ENCODE assay signal across 14 cellular contexts in the genomic region with DNA sequence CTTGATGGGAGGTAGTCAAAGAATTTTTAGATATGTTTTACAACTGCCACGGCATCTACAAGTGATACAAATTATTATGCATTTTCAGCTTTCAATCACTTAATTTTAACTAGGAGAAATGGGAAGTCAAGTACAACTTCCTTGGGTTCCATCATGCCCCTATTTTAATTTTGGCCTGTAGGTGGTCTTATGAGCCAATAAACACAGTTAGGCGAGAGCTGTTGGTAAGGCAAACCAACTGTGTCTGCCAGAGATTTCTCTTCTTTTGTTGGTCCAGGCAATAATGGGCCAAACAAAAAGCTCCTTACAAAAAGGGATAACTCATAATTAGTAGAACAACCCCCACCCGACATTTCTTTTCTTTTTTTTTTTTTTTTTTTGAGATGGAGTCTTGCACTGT.
DNase-seq lines count a peak whose midpoint lies in the region; ATAC-seq and TF ChIP-seq lines count a peak whose summit lies in the region.
"Had no signal": no experiment of that assay in that cellular context is flagged by ENCODE, and none has a peak within 500 bp of the region (broad histone marks: within the 10 kb centered on the region; RNA-seq: fewer than 3 reads in every experiment).

No MANE protein-coding gene starts in this region.

- DNase-seq in GM23338 (ENCODE audit: low spot score) (peak; percentile 1), KBM-7 (peak; percentile 10), OCI-LY7 (ENCODE audit: low spot score) (peak; percentile 0), iPS-NIHi11 (ENCODE audit: low spot score) (peak; percentile 3), T-helper 17 cell (no peak), HUDEP-2 (lab: John Stamatoyannopoulos, UW; ENCODE audit: unreplicated experiment in 76 of 76) (no peak), SIG-M5 treated with dmso at 0.1 percent for 504 hours (lab: John Stamatoyannopoulos, UW; ENCODE audit: unreplicated experiment) (no peak)
- DNase-seq: BE2C; CD4-positive, alpha-beta memory T cell; DMS79 had no signal

- POLR2A ChIA-PET in OCI-LY7 (lab: Charles Lee) = no interaction called here

- H3K27ac ChIP-seq in GM23338 (ENCODE audit: low read depth) = no peak overlapping the region
- no peak overlapping the region for H3K27ac ChIP-seq in OCI-LY7 (ENCODE audit: low read depth, low read length, poor library complexity, severe bottlenecking)
- H3K27ac ChIP-seq: C4-2B had no signal

- no peak overlapping the region for H2AFZ ChIP-seq in GM23338
- no peak overlapping the region for H2AFZ ChIP-seq in OCI-LY7 (ENCODE audit: low read length)

- H3K4me1 ChIP-seq in GM23338 (ENCODE audit: insufficient read depth) (no peaks in the 10 kb centered on the region), OCI-LY7 (ENCODE audit: insufficient read depth, low read length, poor library complexity, severe bottlenecking) (no peaks in the 10 kb centered on the region)
- H3K4me1 ChIP-seq: BE2C had no signal

- H4K20me1 ChIP-seq in GM23338 (replicated peaks; ENCODE audit: insufficient read depth) (no peaks in the 10 kb centered on the region), OCI-LY7 (ENCODE audit: insufficient read depth, low read length) (no peaks in the 10 kb centered on the region)

- H3F3A ChIP-seq in GM23338 (replicated peaks; ENCODE audit: low read depth) = no peaks in the 10 kb centered on the region

- no peaks in the 10 kb centered on the region for H3K9me3 Mint-ChIP-seq in GM23338
- H3K9me3 Mint-ChIP-seq: IgD-negative memory B cell had no signal

- H3K4me2 ChIP-seq in GM23338 (no peak overlapping the region), OCI-LY7 (ENCODE audit: low read length) (no peak overlapping the region)

- H3K9me3 ChIP-seq in OCI-LY7 (ENCODE audit: low read length) (no peaks in the 10 kb centered on the region), T-helper 17 cell (ENCODE audit: control insufficient read depth, low read length, poor library complexity, severe bottlenecking) (no peaks in the 10 kb centered on the region)
- H3K9me3 ChIP-seq: BE2C had no signal

- no peak overlapping the region for H3K4me3 ChIP-seq in GM23338
- H3K4me3 ChIP-seq in OCI-LY7 (ENCODE audit: low read depth, low read length, poor library complexity, severe bottlenecking) = no peak overlapping the region
- H3K4me3 ChIP-seq: GM12878 had no signal

- in situ Hi-C loops in KBM-7 (cut with MboI; ENCODE audit: low pct_unique_long_range_greater_than_20kb, low sequenced_read_pairs) = no loop called here

- H3K4me3 Mint-ChIP-seq in GM23338 = no peak overlapping the region
- no peak overlapping the region for H3K4me3 Mint-ChIP-seq in T-helper 17 cell
- H3K4me3 Mint-ChIP-seq: CD4-positive, alpha-beta memory T cell; IgD-negative memory B cell had no signal

- CTCF ChIA-PET in OCI-LY7 (lab: Charles Lee; ENCODE audit: unreplicated experiment) = no interaction called here

- ATAC-seq in GM23338 = no peak
- ATAC-seq in T-helper 17 cell = no peak
- ATAC-seq: GM12878, HCT116 had no signal

- no peaks in the 10 kb centered on the region for H3K27me3 Mint-ChIP-seq in GM23338 (ENCODE audit: insufficient read depth, low read depth, poor library complexity)
- H3K27me3 Mint-ChIP-seq in T-helper 17 cell = no peaks in the 10 kb centered on the region

- TF ChIP-seq CTCF in GM23338 (conservative IDR thresholded peaks at IDR 0.05; ENCODE audit: low read depth in 2 of 2) (peak in 1 of 2 experiments; percentile 12; a peak in 1 of 4 replicates), OCI-LY7 (conservative IDR thresholded peaks at IDR 0.05; ENCODE audit: low read length) (no peak)

- H3K36me3 ChIP-seq in GM23338 (ENCODE audit: insufficient read depth) (no peaks in the 10 kb centered on the region), OCI-LY7 (ENCODE audit: insufficient read depth, low read length) (no peaks in the 10 kb centered on the region)
- H3K36me3 ChIP-seq: BE2C had no signal

- 0 out of 3 replicates have a peak, but pooled peaks cover 3% of the 10 kb centered on the region for H3K4me1 Mint-ChIP-seq in GM23338
- peaks cover 3% of the 10 kb centered on the region for H3K4me1 Mint-ChIP-seq in T-helper 17 cell
- H3K4me1 Mint-ChIP-seq: IgD-negative memory B cell had no signal

- H3K27ac Mint-ChIP-seq in GM23338 = no peak overlapping the region
- no peak overlapping the region for H3K27ac Mint-ChIP-seq in T-helper 17 cell
- H3K27ac Mint-ChIP-seq: CD4-positive, alpha-beta memory T cell; IgD-negative memory B cell had no signal

- no peaks in the 10 kb centered on the region for H3K36me3 Mint-ChIP-seq in GM23338 (ENCODE audit: low read depth)
- peaks cover 3% of the 10 kb centered on the region for H3K36me3 Mint-ChIP-seq in T-helper 17 cell (ENCODE audit: low read depth)
- H3K36me3 Mint-ChIP-seq: CD4-positive, alpha-beta memory T cell; IgD-negative memory B cell had no signal

- no TSS peak for BruUV-seq in OCI-LY7 (replicated peaks; lab: Mats Ljungman, UMichigan)

- no peaks in the 10 kb centered on the region for H3K79me2 ChIP-seq in GM23338 (replicated peaks; ENCODE audit: insufficient read depth)
- H3K79me2 ChIP-seq in OCI-LY7 (ENCODE audit: insufficient read depth, low read depth, low read length) = no peaks in the 10 kb centered on the region

- no peaks in the 10 kb centered on the region for H3K27me3 ChIP-seq in GM23338 (ENCODE audit: insufficient read depth)
- H3K27me3 ChIP-seq: BE2C had no signal

- intact Hi-C loops in OCI-LY7 (cut with micrococcal nuclease; ENCODE audit: unreplicated experiment) = no loop called here

- H3K9me2 ChIP-seq in GM23338 (ENCODE audit: insufficient read depth) = no peaks in the 10 kb centered on the region
- H3K9me2 ChIP-seq in OCI-LY7 (ENCODE audit: insufficient read depth, low read length) = no peaks in the 10 kb centered on the region

TF ChIP-seq in GM23338, 12 proteins besides CTCF, POLR2A, EP300 and RAD21 (continues in another document):
- TF ChIP-seq, protein P1, sequence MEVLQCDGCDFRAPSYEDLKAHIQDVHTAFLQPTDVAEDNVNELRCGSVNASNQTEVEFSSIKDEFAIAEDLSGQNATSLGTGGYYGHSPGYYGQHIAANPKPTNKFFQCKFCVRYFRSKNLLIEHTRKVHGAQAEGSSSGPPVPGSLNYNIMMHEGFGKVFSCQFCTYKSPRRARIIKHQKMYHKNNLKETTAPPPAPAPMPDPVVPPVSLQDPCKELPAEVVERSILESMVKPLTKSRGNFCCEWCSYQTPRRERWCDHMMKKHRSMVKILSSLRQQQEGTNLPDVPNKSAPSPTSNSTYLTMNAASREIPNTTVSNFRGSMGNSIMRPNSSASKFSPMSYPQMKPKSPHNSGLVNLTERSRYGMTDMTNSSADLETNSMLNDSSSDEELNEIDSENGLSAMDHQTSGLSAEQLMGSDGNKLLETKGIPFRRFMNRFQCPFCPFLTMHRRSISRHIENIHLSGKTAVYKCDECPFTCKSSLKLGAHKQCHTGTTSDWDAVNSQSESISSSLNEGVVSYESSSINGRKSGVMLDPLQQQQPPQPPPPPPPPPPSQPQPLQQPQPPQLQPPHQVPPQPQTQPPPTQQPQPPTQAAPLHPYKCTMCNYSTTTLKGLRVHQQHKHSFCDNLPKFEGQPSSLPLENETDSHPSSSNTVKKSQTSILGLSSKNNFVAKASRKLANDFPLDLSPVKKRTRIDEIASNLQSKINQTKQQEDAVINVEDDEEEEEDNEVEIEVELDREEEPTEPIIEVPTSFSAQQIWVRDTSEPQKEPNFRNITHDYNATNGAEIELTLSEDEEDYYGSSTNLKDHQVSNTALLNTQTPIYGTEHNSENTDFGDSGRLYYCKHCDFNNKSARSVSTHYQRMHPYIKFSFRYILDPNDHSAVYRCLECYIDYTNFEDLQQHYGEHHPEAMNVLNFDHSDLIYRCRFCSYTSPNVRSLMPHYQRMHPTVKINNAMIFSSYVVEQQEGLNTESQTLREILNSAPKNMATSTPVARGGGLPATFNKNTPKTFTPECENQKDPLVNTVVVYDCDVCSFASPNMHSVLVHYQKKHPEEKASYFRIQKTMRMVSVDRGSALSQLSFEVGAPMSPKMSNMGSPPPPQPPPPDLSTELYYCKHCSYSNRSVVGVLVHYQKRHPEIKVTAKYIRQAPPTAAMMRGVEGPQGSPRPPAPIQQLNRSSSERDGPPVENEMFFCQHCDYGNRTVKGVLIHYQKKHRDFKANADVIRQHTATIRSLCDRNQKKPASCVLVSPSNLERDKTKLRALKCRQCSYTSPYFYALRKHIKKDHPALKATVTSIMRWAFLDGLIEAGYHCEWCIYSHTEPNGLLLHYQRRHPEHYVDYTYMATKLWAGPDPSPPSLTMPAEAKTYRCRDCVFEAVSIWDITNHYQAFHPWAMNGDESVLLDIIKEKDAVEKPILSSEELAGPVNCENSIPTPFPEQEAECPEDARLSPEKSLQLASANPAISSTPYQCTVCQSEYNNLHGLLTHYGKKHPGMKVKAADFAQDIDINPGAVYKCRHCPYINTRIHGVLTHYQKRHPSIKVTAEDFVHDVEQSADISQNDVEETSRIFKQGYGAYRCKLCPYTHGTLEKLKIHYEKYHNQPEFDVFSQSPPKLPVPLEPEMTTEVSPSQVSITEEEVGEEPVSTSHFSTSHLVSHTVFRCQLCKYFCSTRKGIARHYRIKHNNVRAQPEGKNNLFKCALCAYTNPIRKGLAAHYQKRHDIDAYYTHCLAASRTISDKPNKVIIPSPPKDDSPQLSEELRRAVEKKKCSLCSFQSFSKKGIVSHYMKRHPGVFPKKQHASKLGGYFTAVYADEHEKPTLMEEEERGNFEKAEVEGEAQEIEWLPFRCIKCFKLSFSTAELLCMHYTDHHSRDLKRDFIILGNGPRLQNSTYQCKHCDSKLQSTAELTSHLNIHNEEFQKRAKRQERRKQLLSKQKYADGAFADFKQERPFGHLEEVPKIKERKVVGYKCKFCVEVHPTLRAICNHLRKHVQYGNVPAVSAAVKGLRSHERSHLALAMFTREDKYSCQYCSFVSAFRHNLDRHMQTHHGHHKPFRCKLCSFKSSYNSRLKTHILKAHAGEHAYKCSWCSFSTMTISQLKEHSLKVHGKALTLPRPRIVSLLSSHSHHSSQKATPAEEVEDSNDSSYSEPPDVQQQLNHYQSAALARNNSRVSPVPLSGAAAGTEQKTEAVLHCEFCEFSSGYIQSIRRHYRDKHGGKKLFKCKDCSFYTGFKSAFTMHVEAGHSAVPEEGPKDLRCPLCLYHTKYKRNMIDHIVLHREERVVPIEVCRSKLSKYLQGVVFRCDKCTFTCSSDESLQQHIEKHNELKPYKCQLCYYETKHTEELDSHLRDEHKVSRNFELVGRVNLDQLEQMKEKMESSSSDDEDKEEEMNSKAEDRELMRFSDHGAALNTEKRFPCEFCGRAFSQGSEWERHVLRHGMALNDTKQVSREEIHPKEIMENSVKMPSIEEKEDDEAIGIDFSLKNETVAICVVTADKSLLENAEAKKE (CRISPR knock-in tag; IDR thresholded peaks at IDR 0.05) = no peak
- TF ChIP-seq CREB1 (CRISPR knock-in tag; IDR thresholded peaks at IDR 0.05; ENCODE audit: low read depth) = no peak

Comparison
In these comparisons a context has a peak if more than half of its experiments do, and no peak if none do; other contexts are left out.
1. DNase-seq: peak in GM23338 (single experiment), KBM-7 (single experiment), OCI-LY7 (single experiment) and iPS-NIHi11 (single experiment); none in T-helper 17 cell (0 of 3), HUDEP-2 (0 of 76) and SIG-M5 treated with dmso at 0.1 percent for 504 hours (single experiment).